In genomic region chr2:67873916-67874315, GRCh38 we compare ENCODE assay signal across 27 cellular contexts.
DNase-seq lines count a peak whose midpoint lies in the region; ATAC-seq, FAIRE-seq and TF ChIP-seq lines count a peak whose summit lies in the region.
"Had no signal": no experiment of that assay in that cellular context is flagged by ENCODE, and none has a peak within 500 bp of the region (broad histone marks: within the 10 kb centered on the region; RNA-seq: fewer than 3 reads in every experiment).

No MANE protein-coding gene starts in this region.

- H3K27me3 ChIP-seq in K562 (ENCODE audit: control insufficient read depth in 2 of 2, insufficient read depth in 2 of 2, low read length in 2 of 2) (no peaks in the 10 kb centered on the region), HAP-1 (ENCODE audit: low read depth) (no peaks in the 10 kb centered on the region), upper lobe of left lung (no peaks in the 10 kb centered on the region)
- H3K27me3 ChIP-seq: BE2C, BLaER1 had no signal

- in situ Hi-C loops in K562 (cut with MboI) (no loop called here), HAP-1 (cut with MboI; ENCODE audit: low sequenced_read_pairs) (no loop called here)

- H3K4me2 ChIP-seq in K562 (ENCODE audit: insufficient read depth, low read length) = no peak overlapping the region
- H3K4me2 ChIP-seq: BLaER1 had no signal

- FAIRE-seq in K562 (lab: Jason Lieb, UNC) = no peak
- FAIRE-seq: A204.1, GM12878, GM12892, GM18507 had no signal

- H3K4me3 ChIP-seq in K562 (no peak overlapping the region), HAP-1 (no peak overlapping the region), upper lobe of left lung (no peak overlapping the region)
- H3K4me3 ChIP-seq: BLaER1, GM12878 had no signal

- no peak overlapping the region for H3K9ac ChIP-seq in K562 (ENCODE audit: insufficient read depth in 1 of 2, low read depth in 2 of 2, low read length in 2 of 2)
- H3K9ac ChIP-seq: BLaER1 had no signal

- no peak for TF ChIP-seq EP300 in K562 (IDR thresholded peaks at IDR 0.05; ENCODE audit: low read length)
- no peak for TF ChIP-seq EP300 in upper lobe of left lung (IDR thresholded peaks at IDR 0.05)

- intact Hi-C loops in K562 (cut with micrococcal nuclease) = no loop called here

- H3K4me1 ChIP-seq in K562 (replicated peaks in 1 of 2; ENCODE audit: control insufficient read depth in 2 of 2, insufficient read depth in 2 of 2, low read length in 2 of 2) (no peaks in the 10 kb centered on the region), HAP-1 (no peaks in the 10 kb centered on the region), upper lobe of left lung (no peaks in the 10 kb centered on the region)
- H3K4me1 ChIP-seq: BE2C, BLaER1 had no signal

- H2AFZ ChIP-seq in K562 (ENCODE audit: low read depth, low read length) = no peak overlapping the region

- TF ChIP-seq CTCF in K562 (IDR thresholded peaks at IDR 0.05 in 2 of 3, conservative IDR thresholded peaks at IDR 0.05 in 1 of 3; ENCODE audit: insufficient read depth in 2 of 3, low read depth in 1 of 3, low read length in 3 of 3) (no peak), upper lobe of left lung (IDR thresholded peaks at IDR 0.05) (no peak)

- H4K20me1 ChIP-seq in K562 (replicated peaks; ENCODE audit: control insufficient read depth, insufficient read depth, low read length) = no peaks in the 10 kb centered on the region
- H4K20me1 ChIP-seq: BLaER1 had no signal

- no peak for DNase-seq in activated naive CD4-positive, alpha-beta T cell treated with anti-CD3 and anti-CD28 coated beads, Interleukin-2, amount 50 U/mL, for 72 hours (ENCODE audit: low spot score in 2 of 2)
- peak; percentile 30 for DNase-seq in RPMI7951 (ENCODE audit: low read depth)
- no peak for DNase-seq in K562 (ENCODE audit: extremely low read depth in 1 of 4, low spot score in 3 of 4)
- DNase-seq in HAP-1 (ENCODE audit: low spot score in 2 of 2) = no peak
- no peak for DNase-seq in upper lobe of left lung
- DNase-seq: 8988T; ACHN; BE2C; C1 segment of cervical spinal cord; CD4-positive, alpha-beta memory T cell; CD4-positive, CD25-positive, alpha-beta regulatory T cell; CD8-positive, alpha-beta memory T cell; COR-L47; DMS 273 treated with DMSO at 0.1 percent for 48 hours; DMS153; DMS53; DMS79; DND-41; EL; GDM1 had no signal

- WGBS in K562 (ENCODE audit: insufficient coverage, low coverage, missing lambda C conversion rate) = 4% methylated on average over 3 of the region's 3 CpGs
- WGBS in upper lobe of left lung, 2 donors = 93 to 94% methylated on average over 3 of the region's 3 CpGs

- no peak for TF ChIP-seq RAD21 in K562 (CRISPR knock-in tag; conservative IDR thresholded peaks at IDR 0.05 in 1 of 2, IDR thresholded peaks at IDR 0.05 in 1 of 2)

- TF ChIP-seq POLR2A in K562 (conservative IDR thresholded peaks at IDR 0.05) = no peak
- no peak for TF ChIP-seq POLR2A in upper lobe of left lung (IDR thresholded peaks at IDR 0.05)

- POLR2A ChIA-PET in K562 (lab: Yijun Ruan, JAX) = no interaction called here

- H3K4me1 Mint-ChIP-seq in activated naive CD4-positive, alpha-beta T cell treated with anti-CD3 and anti-CD28 coated beads, Interleukin-2, amount 50 U/mL, for 24 hours = no peaks in the 10 kb centered on the region
- H3K4me1 Mint-ChIP-seq: CD14-positive monocyte; CD4-positive, alpha-beta memory T cell; CD4-positive, CD25-positive, alpha-beta regulatory T cell; CD8-positive, alpha-beta memory T cell had no signal

- no peaks in the 10 kb centered on the region for H3K9me1 ChIP-seq in K562 (ENCODE audit: control insufficient read depth, insufficient read depth, low read length)

- H3K27ac ChIP-seq in K562 (ENCODE audit: extremely low read depth, low read depth, low read length) (no peak overlapping the region), upper lobe of left lung (no peak overlapping the region)
- H3K27ac ChIP-seq: BLaER1 had no signal

- peaks cover 14% of the 10 kb centered on the region for H3K27me3 Mint-ChIP-seq in activated naive CD4-positive, alpha-beta T cell treated with anti-CD3 and anti-CD28 coated beads, Interleukin-2, amount 50 U/mL, for 24 hours

- H3K79me2 ChIP-seq in K562 (ENCODE audit: control insufficient read depth, insufficient read depth, low read length) = no peaks in the 10 kb centered on the region

- no peak for ATAC-seq in activated naive CD4-positive, alpha-beta T cell treated with anti-CD3 and anti-CD28 coated beads, Interleukin-2, amount 50 U/mL, for 72 hours
- ATAC-seq in K562 (no peak), upper lobe of left lung (ENCODE audit: low FRiP score in 2 of 2) (no peak)
- ATAC-seq: GM12878 had no signal

- CTCF ChIA-PET in K562 (lab: Yijun Ruan, JAX; ENCODE audit: low intra/inter-chr PET ratio) = no interaction called here

- H3K36me3 Mint-ChIP-seq in activated naive CD4-positive, alpha-beta T cell treated with anti-CD3 and anti-CD28 coated beads, Interleukin-2, amount 50 U/mL, for 24 hours = no peaks in the 10 kb centered on the region
- no peaks in the 10 kb centered on the region for H3K36me3 Mint-ChIP-seq in activated naive CD4-positive, alpha-beta T cell treated with anti-CD3 and anti-CD28 coated beads, Interleukin-2, amount 50 U/mL, for 72 hours
- H3K36me3 Mint-ChIP-seq: CD14-positive monocyte; CD4-positive, alpha-beta memory T cell; CD4-positive, CD25-positive, alpha-beta regulatory T cell; CD8-positive, alpha-beta memory T cell had no signal

- no TSS peak for BruUV-seq in K562 (replicated peaks; lab: Mats Ljungman, UMichigan)

- H3K4me3 Mint-ChIP-seq in activated naive CD4-positive, alpha-beta T cell treated with anti-CD3 and anti-CD28 coated beads, Interleukin-2, amount 50 U/mL, for 24 hours = no peak overlapping the region
- H3K4me3 Mint-ChIP-seq: CD14-positive monocyte; CD4-positive, alpha-beta memory T cell; CD4-positive, CD25-positive, alpha-beta regulatory T cell; CD8-positive, alpha-beta memory T cell had no signal

- H3K36me3 ChIP-seq in K562 (ENCODE audit: control insufficient read depth, insufficient read depth, low read length) (no peaks in the 10 kb centered on the region), HAP-1 (replicated peaks) (no peaks in the 10 kb centered on the region), upper lobe of left lung (no peaks in the 10 kb centered on the region)
- H3K36me3 ChIP-seq: BE2C, BLaER1 had no signal

- no peaks in the 10 kb centered on the region for H3K9me3 Mint-ChIP-seq in activated naive CD4-positive, alpha-beta T cell treated with anti-CD3 and anti-CD28 coated beads, Interleukin-2, amount 50 U/mL, for 24 hours
- H3K9me3 Mint-ChIP-seq in activated naive CD4-positive, alpha-beta T cell treated with anti-CD3 and anti-CD28 coated beads, Interleukin-2, amount 50 U/mL, for 72 hours = peaks cover 0 to 3% of the 10 kb centered on the region in 2 donors

- H3K27ac Mint-ChIP-seq in activated naive CD4-positive, alpha-beta T cell treated with anti-CD3 and anti-CD28 coated beads, Interleukin-2, amount 50 U/mL, for 24 hours = peak overlapping the region; percentile 37
- H3K27ac Mint-ChIP-seq in activated naive CD4-positive, alpha-beta T cell treated with anti-CD3 and anti-CD28 coated beads, Interleukin-2, amount 50 U/mL, for 72 hours = no peak overlapping the region
- H3K27ac Mint-ChIP-seq: CD14-positive monocyte; CD4-positive, alpha-beta memory T cell; CD4-positive, CD25-positive, alpha-beta regulatory T cell; CD8-positive, alpha-beta memory T cell had no signal

- H3K9me3 ChIP-seq in K562 (replicated peaks; ENCODE audit: control insufficient read depth, insufficient read depth, low read depth, low read length) (no peaks in the 10 kb centered on the region), HAP-1 (no peaks in the 10 kb centered on the region), upper lobe of left lung (no peaks in the 10 kb centered on the region)
- H3K9me3 ChIP-seq: BE2C, BLaER1 had no signal

TF ChIP-seq in K562, 482 proteins besides CTCF, POLR2A, EP300 and RAD21:
- TF ChIP-seq ZNF12 (CRISPR knock-in tag; IDR thresholded peaks at IDR 0.05) = peak; percentile 79; the same call in 1 of the 2 replicates
- TF ChIP-seq SLC30A9 (CRISPR knock-in tag; IDR thresholded peaks at IDR 0.05) = no peak
TF ChIP-seq in K562: peak in this region for 1.
